In genomic region chr1:213987422-213987875, GRCh38 we compare ENCODE assay signal across 1 cellular context.
TF ChIP-seq lines count a peak whose summit lies in the region.

No MANE protein-coding gene starts in this region.

TF ChIP-seq in A549, 52 proteins besides CTCF, POLR2A, EP300 and RAD21 (continued from another document):
- TF ChIP-seq HDAC2 (IDR thresholded peaks at IDR 0.05) = no peak
- no peak for TF ChIP-seq PHF8 (IDR thresholded peaks at IDR 0.05; ENCODE audit: borderline replicate concordance, low read depth)
- TF ChIP-seq MAZ (IDR thresholded peaks at IDR 0.05; ENCODE audit: borderline replicate concordance, low read depth, low read length) = no peak
